6 cellular contexts compared by ENCODE assay signal in the genomic region with DNA sequence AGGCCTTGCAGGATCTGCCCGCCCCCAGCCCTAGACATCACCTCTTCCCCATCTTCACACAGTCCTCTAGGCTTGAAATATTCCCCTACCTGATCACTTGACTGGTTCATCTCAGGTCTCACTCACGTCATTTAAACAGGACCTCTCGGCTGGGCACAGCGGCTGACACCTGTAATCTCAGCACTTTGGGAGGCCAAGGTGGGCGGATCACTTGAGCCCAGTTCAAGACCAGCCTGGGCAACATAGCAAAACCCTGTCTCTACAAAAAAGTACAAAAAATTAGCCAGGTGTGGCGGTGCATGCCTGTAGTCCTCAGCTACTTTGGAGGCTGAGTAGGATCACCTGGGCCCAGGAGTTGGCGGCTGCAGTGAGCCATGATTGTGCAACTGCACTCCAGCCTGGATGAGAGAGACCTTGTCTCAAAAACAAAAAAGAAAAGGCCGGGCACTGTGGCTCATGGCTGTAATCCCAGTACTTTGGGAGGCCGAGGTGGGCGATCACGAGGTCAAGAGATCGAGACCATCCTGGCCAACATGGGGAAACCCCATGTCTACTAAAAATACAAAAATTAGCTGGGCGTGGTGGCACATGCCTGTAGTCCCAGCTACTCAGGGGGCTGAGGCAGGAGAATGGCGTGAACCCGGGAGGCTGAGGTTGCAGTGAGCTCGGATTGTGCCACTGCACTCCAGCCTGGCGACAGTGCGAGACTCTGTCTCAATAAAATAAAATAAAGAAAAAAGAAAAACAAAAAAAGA. TPM values are rescaled to one million over a fixed set of nuclear protein-coding genes. Genes with fewer than 3 reads are reported as not detected.
DNase-seq lines count a peak whose midpoint lies in the region; ATAC-seq and TF ChIP-seq lines count a peak whose summit lies in the region.
"Not testable (repeated sequence)": the region's sequence is repeated elsewhere in the genome, so short reads cannot be mapped to it uniquely, and the experiment has no call there.

No MANE protein-coding gene starts in this region.

- in situ Hi-C loops in GM23248 (cut with MboI): not testable (repeated sequence)

- not testable (repeated sequence) for DNase-seq in GM23248; T-helper 2 cell treated with Interferon-gamma antibody and Interleukin-4, amounts not matched to agents 5 μg/mL and 100 μg/mL, for 36 hours (ENCODE audit: low spot score); esophagus muscularis mucosa (ENCODE audit: extremely low spot score)
- peak in 1 of 2 donors; percentile 39 for DNase-seq in activated naive CD4-positive, alpha-beta T cell treated with anti-CD3 and anti-CD28 coated beads, Interleukin-2, amount 50 U/mL, for 72 hours (ENCODE audit: low spot score in 2 of 2)

- H3K9me3 Mint-ChIP-seq in T-helper 2 cell treated with Interferon-gamma antibody and Interleukin-4, amounts not matched to agents 5 μg/mL and 100 μg/mL, for 36 hours; activated naive CD4-positive, alpha-beta T cell treated with anti-CD3 and anti-CD28 coated beads, Interleukin-2, amount 50 U/mL, for 72 hours; nephron: not testable (repeated sequence)

- not testable (repeated sequence) for TF ChIP-seq CTCF in esophagus muscularis mucosa (IDR thresholded peaks at IDR 0.05); nephron (IDR thresholded peaks at IDR 0.05; ENCODE audit: unreplicated experiment in 3 of 3)

- not testable (repeated sequence) for H3K4me2 ChIP-seq in GM23248 (ENCODE audit: unreplicated experiment)

- not testable (repeated sequence) for TF ChIP-seq POLR2A in esophagus muscularis mucosa (IDR thresholded peaks at IDR 0.05; ENCODE audit: low read depth)

- ATAC-seq in activated naive CD4-positive, alpha-beta T cell treated with anti-CD3 and anti-CD28 coated beads, Interleukin-2, amount 50 U/mL, for 72 hours: not testable (repeated sequence)

- peak overlapping the region; percentile 12 for H3K27ac ChIP-seq in GM23248
- H3K27ac ChIP-seq in esophagus muscularis mucosa (replicated peaks in 1 of 4): peak overlapping the region; percentile 71 to 95 (median 82)
- peak overlapping the region; percentile 86 for H3K27ac ChIP-seq in subcutaneous abdominal adipose tissue (ENCODE audit: low read depth, low read length)

- H3K27me3 Mint-ChIP-seq in T-helper 2 cell treated with Interferon-gamma antibody and Interleukin-4, amounts not matched to agents 5 μg/mL and 100 μg/mL, for 36 hours (ENCODE audit: low read depth); nephron (ENCODE audit: low read depth): not testable (repeated sequence)

- TF ChIP-seq EP300 in esophagus muscularis mucosa (IDR thresholded peaks at IDR 0.05): not testable (repeated sequence)

- intact Hi-C loops in esophagus muscularis mucosa (cut with DNase I): loop anchor here (5.0 kb wide), 1 partner anchor 197 kb away; a partner anchor contains a TSS

- peaks cover 39% of the 10 kb centered on the region for H3K36me3 Mint-ChIP-seq in T-helper 2 cell treated with Interferon-gamma antibody and Interleukin-4, amounts not matched to agents 5 μg/mL and 100 μg/mL, for 36 hours (ENCODE audit: low read depth)
- H3K36me3 Mint-ChIP-seq in activated naive CD4-positive, alpha-beta T cell treated with anti-CD3 and anti-CD28 coated beads, Interleukin-2, amount 50 U/mL, for 72 hours: peaks cover 27 to 33% of the 10 kb centered on the region in 2 donors
- H3K36me3 Mint-ChIP-seq in nephron (ENCODE audit: low read depth): peaks cover 34% of the 10 kb centered on the region

- peaks cover 35% of the 10 kb centered on the region for H3K4me1 Mint-ChIP-seq in T-helper 2 cell treated with Interferon-gamma antibody and Interleukin-4, amounts not matched to agents 5 μg/mL and 100 μg/mL, for 36 hours (ENCODE audit: low read depth)
- H3K4me1 Mint-ChIP-seq in nephron: peaks cover 26% of the 10 kb centered on the region

- H3K9me3 ChIP-seq in GM23248 (ENCODE audit: low read depth); esophagus muscularis mucosa; subcutaneous abdominal adipose tissue (ENCODE audit: control insufficient read depth in 5 of 5, low read length in 5 of 5): not testable (repeated sequence)

- peaks cover 67% of the 10 kb centered on the region for H3K79me2 ChIP-seq in GM23248 (ENCODE audit: insufficient read depth)

- H3K36me3 ChIP-seq in GM23248 (ENCODE audit: low read depth): peaks cover 25% of the 10 kb centered on the region
- peaks cover 5 to 54% (median 42%) of the 10 kb centered on the region in 4 donors for H3K36me3 ChIP-seq in esophagus muscularis mucosa
- H3K36me3 ChIP-seq in subcutaneous abdominal adipose tissue (ENCODE audit: control insufficient read depth in 5 of 5, insufficient read depth in 5 of 5, low read length in 5 of 5): peaks cover 0 to 43% (median 32%) of the 10 kb centered on the region in 5 donors

- WGBS in GM23248 (ENCODE audit: low coverage in 1 of 2, low lambda C conversion rate in 2 of 2, missing lambda C conversion rate in 2 of 2), 2 experiments: 82 to 84% methylated on average over 18 of the region's 18 CpGs
- WGBS in esophagus muscularis mucosa: 88% methylated on average over 18 of the region's 18 CpGs

- H3K9ac ChIP-seq in GM23248: 0 out of 2 replicates have a peak overlapping the region, but pooled peaks have one; percentile 96
- H3K9ac ChIP-seq in subcutaneous abdominal adipose tissue (ENCODE audit: low read length in 5 of 5): not testable (repeated sequence)

- peak overlapping the region; percentile 65 for H3K27ac Mint-ChIP-seq in T-helper 2 cell treated with Interferon-gamma antibody and Interleukin-4, amounts not matched to agents 5 μg/mL and 100 μg/mL, for 36 hours
- H3K27ac Mint-ChIP-seq in activated naive CD4-positive, alpha-beta T cell treated with anti-CD3 and anti-CD28 coated beads, Interleukin-2, amount 50 U/mL, for 72 hours: peak overlapping the region; percentile 90 to 99
- H3K27ac Mint-ChIP-seq in nephron: peak overlapping the region in 2 of 3 experiments; percentile 32 to 44

- not testable (repeated sequence) for H4K20me1 ChIP-seq in GM23248 (ENCODE audit: insufficient read depth)

- H2AFZ ChIP-seq in GM23248: not testable (repeated sequence)

- H3K4me3 ChIP-seq in GM23248; esophagus muscularis mucosa; subcutaneous abdominal adipose tissue (ENCODE audit: low read depth in 1 of 5, low read length in 5 of 5): not testable (repeated sequence)

- not testable (repeated sequence) for H3K9me2 ChIP-seq in GM23248 (ENCODE audit: insufficient read depth)

- H3K4me3 Mint-ChIP-seq in T-helper 2 cell treated with Interferon-gamma antibody and Interleukin-4, amounts not matched to agents 5 μg/mL and 100 μg/mL, for 36 hours: not testable (repeated sequence)
- peak overlapping the region; percentile 76 to 100 (median 98) for H3K4me3 Mint-ChIP-seq in nephron

- H3K27me3 ChIP-seq in GM23248 (replicated peaks; ENCODE audit: insufficient read depth); esophagus muscularis mucosa; subcutaneous abdominal adipose tissue (ENCODE audit: control insufficient read depth in 5 of 5, insufficient read depth in 4 of 5, low read length in 5 of 5): not testable (repeated sequence)

- H3K4me1 ChIP-seq in GM23248 (ENCODE audit: insufficient read depth) (peaks cover 22% of the 10 kb centered on the region), esophagus muscularis mucosa (peaks cover 42 to 69% (median 55%) of the 10 kb centered on the region in 4 donors), subcutaneous abdominal adipose tissue (ENCODE audit: control insufficient read depth in 5 of 5, insufficient read depth in 5 of 5, low read length in 5 of 5) (peaks cover 6 to 51% (median 42%) of the 10 kb centered on the region in 5 donors)

- H3F3A ChIP-seq in GM23248 (ENCODE audit: insufficient read depth): peaks cover 40% of the 10 kb centered on the region

RNA-seq across cellular contexts. Expression of a gene that starts 1.6 kb away (rescaled TPM):
- 12.3 and 13.2 TPM in 2 replicates for total RNA-seq in GM23248 (2014; rRNA removed; shearing (Covaris generic))
- 15.5 and 15.6 TPM in 2 replicates for polyA plus RNA-seq in GM23248 (2016; fragmentation: Nextera tagmentation; extraction: Ambion mirVana)
- 1 to 10 TPM; 5.6 to 10.0 TPM for total RNA-seq in activated naive CD4-positive, alpha-beta T cell treated with anti-CD3 and anti-CD28 coated beads, Interleukin-2, amount 50 U/mL, for 72 hours
- 10 to 100 TPM in 3 of 4 donors, 1 to 10 TPM in 1; 7.5 to 24.4 (median 18.0) TPM for total RNA-seq in esophagus muscularis mucosa

RNA-seq across cellular contexts. Expression of a gene that starts 2.8 kb away (rescaled TPM):
- total RNA-seq in GM23248 (2014; rRNA removed; shearing (Covaris generic)): 180 and 199 TPM in 2 replicates
- polyA plus RNA-seq in GM23248 (2016; fragmentation: Nextera tagmentation; extraction: Ambion mirVana): 342 and 365 TPM in 2 replicates
- total RNA-seq in activated naive CD4-positive, alpha-beta T cell treated with anti-CD3 and anti-CD28 coated beads, Interleukin-2, amount 50 U/mL, for 72 hours: 1,000 to 10,000 TPM in 1 of 2 donors, 100 to 1,000 TPM in 1; 983 to 1,040 TPM
- total RNA-seq in esophagus muscularis mucosa: 1,000 to 10,000 TPM in 1 of 4 donors, 100 to 1,000 TPM in 3; 465 to 1,081 (median 716) TPM

RNA-seq across cellular contexts. Expression of a gene that starts 3.0 kb away (rescaled TPM):
- 65.6 and 78.4 TPM in 2 replicates for total RNA-seq in GM23248 (2014; rRNA removed; shearing (Covaris generic))
- 48.6 and 53.3 TPM in 2 replicates for polyA plus RNA-seq in GM23248 (2016; fragmentation: Nextera tagmentation; extraction: Ambion mirVana)
- 10 to 100 TPM; 55.3 to 92.6 TPM for total RNA-seq in activated naive CD4-positive, alpha-beta T cell treated with anti-CD3 and anti-CD28 coated beads, Interleukin-2, amount 50 U/mL, for 72 hours
- 100 to 1,000 TPM in 2 of 4 donors, 10 to 100 TPM in 2; 76.2 to 113 (median 91.5) TPM for total RNA-seq in esophagus muscularis mucosa

RNA-seq across cellular contexts. Expression of a gene that starts 7.4 kb away (rescaled TPM):
- total RNA-seq in GM23248 (2014; rRNA removed; shearing (Covaris generic)): 0.65 and 0.89 TPM in 2 replicates
- polyA plus RNA-seq in GM23248 (2016; fragmentation: Nextera tagmentation; extraction: Ambion mirVana): 2.5 and 2.6 TPM in 2 replicates
- 10 to 100 TPM; 20.5 to 24.3 TPM for total RNA-seq in activated naive CD4-positive, alpha-beta T cell treated with anti-CD3 and anti-CD28 coated beads, Interleukin-2, amount 50 U/mL, for 72 hours
- 10 to 100 TPM in 3 of 4 donors, 1 to 10 TPM in 1; 8.8 to 17.2 (median 12.1) TPM for total RNA-seq in esophagus muscularis mucosa

RNA-seq across cellular contexts. Expression of a gene that starts 15.2 kb away (rescaled TPM):
- total RNA-seq in GM23248 (2014; rRNA removed; shearing (Covaris generic)): 29.5 and 64.2 TPM in 2 replicates
- 18.0 and 21.2 TPM in 2 replicates for polyA plus RNA-seq in GM23248 (2016; fragmentation: Nextera tagmentation; extraction: Ambion mirVana)
- total RNA-seq in activated naive CD4-positive, alpha-beta T cell treated with anti-CD3 and anti-CD28 coated beads, Interleukin-2, amount 50 U/mL, for 72 hours: 10 to 100 TPM; 30.2 to 31.6 TPM
- 10 to 100 TPM; 24.1 to 39.5 (median 27.5) TPM for total RNA-seq in esophagus muscularis mucosa

Comparison
In these comparisons a context has a peak if more than half of its experiments do, and no peak if none do; other contexts are left out.
1. H3K27ac ChIP-seq: peak in every context shown above with its lines; median percentile 86 in subcutaneous abdominal adipose tissue; 82 in esophagus muscularis mucosa; 12 in GM23248.
2. H3K27ac Mint-ChIP-seq: peak in every context shown above with its lines; median percentile 94 in activated naive CD4-positive, alpha-beta T cell treated with anti-CD3 and anti-CD28 coated beads, Interleukin-2, amount 50 U/mL, for 72 hours; 65 in T-helper 2 cell treated with Interferon-gamma antibody and Interleukin-4, amounts not matched to agents 5 μg/mL and 100 μg/mL, for 36 hours; 38 in nephron.